1 cellular context compared by ENCODE assay signal in genomic region chr2:162343824-162344616, GRCh38.
A peak's percentile ranks its signal among the peaks of the same experiment; 100 is the strongest.
TF ChIP-seq lines count a peak whose summit lies in the region.

TSS of gene GCA (plus strand) at chr2:162344132. CDS start at chr2:162344249, 117 bp downstream.

TF ChIP-seq in HepG2, 621 proteins besides CTCF, POLR2A, EP300 and RAD21 (continued from another document and continues in another):
- TF ChIP-seq SNAPC2 (CRISPR knock-in tag; IDR thresholded peaks at IDR 0.05) (0 out of 2 replicates have a peak, but pooled peaks have one; percentile 56), DNMT1 (CRISPR knock-in tag; IDR thresholded peaks at IDR 0.05) (peak; percentile 84; the same call in 1 of the 2 replicates), KDM3A (CRISPR knock-in tag; IDR thresholded peaks at IDR 0.05; ENCODE audit: low read depth) (peak; percentile 63; the same call in 1 of the 2 replicates), ZBTB39 (CRISPR knock-in tag; IDR thresholded peaks at IDR 0.05) (no peak), NCOA2 (CRISPR knock-in tag; IDR thresholded peaks at IDR 0.05) (no peak; the same call in 1 of the 2 replicates), MAF1 (CRISPR knock-in tag; IDR thresholded peaks at IDR 0.05; ENCODE audit: borderline replicate concordance) (0 out of 2 replicates have a peak, but pooled peaks have one; percentile 33), ZMYM4 (CRISPR knock-in tag; IDR thresholded peaks at IDR 0.05) (peak; percentile 100), ZNF207 (IDR thresholded peaks at IDR 0.05; ENCODE audit: borderline replicate concordance) (no peak), ZNF556 (CRISPR knock-in tag; IDR thresholded peaks at IDR 0.05; ENCODE audit: borderline replicate concordance) (peak; percentile 52; the same call in 1 of the 2 replicates), FOXO1 (CRISPR knock-in tag; IDR thresholded peaks at IDR 0.05) (peak; percentile 76), LCORL (IDR thresholded peaks at IDR 0.05) (no peak), LCORL (CRISPR knock-in tag; IDR thresholded peaks at IDR 0.05) (peak; percentile 78), GATAD2A (CRISPR knock-in tag; IDR thresholded peaks at IDR 0.05) (peak; percentile 18; the same call in 1 of the 2 replicates), FOXK1 (CRISPR knock-in tag; IDR thresholded peaks at IDR 0.05; ENCODE audit: borderline replicate concordance, low read depth) (peak; percentile 62; the same call in 1 of the 2 replicates), KDM1A (CRISPR knock-in tag; IDR thresholded peaks at IDR 0.05) (no peak), ZNF724P (CRISPR knock-in tag; IDR thresholded peaks at IDR 0.05; ENCODE audit: borderline replicate concordance) (no peak; the same call in none of the 2 replicates), KIAA2018 (CRISPR knock-in tag; IDR thresholded peaks at IDR 0.05; ENCODE audit: borderline replicate concordance) (no peak), THAP11 (CRISPR knock-in tag; IDR thresholded peaks at IDR 0.05) (peak; percentile 77), ASH2L (IDR thresholded peaks at IDR 0.05; ENCODE audit: insufficient read length, low read depth, low read length) (peak; percentile 98), ZFP36L2 (CRISPR knock-in tag; IDR thresholded peaks at IDR 0.05) (no peak), ZBTB38 (CRISPR knock-in tag; IDR thresholded peaks at IDR 0.05) (peak; percentile 86; the same call in 1 of the 2 replicates), ZBTB37 (CRISPR knock-in tag; IDR thresholded peaks at IDR 0.05) (peak; percentile 58; the same call in 1 of the 2 replicates), HOXA3 (CRISPR knock-in tag; IDR thresholded peaks at IDR 0.05) (0 out of 2 replicates have a peak, but pooled peaks have one; percentile 21), SMARCC2 (IDR thresholded peaks at IDR 0.05) (no peak), UBTF (CRISPR knock-in tag; IDR thresholded peaks at IDR 0.05) (peak; percentile 93), SSRP1 (CRISPR knock-in tag; IDR thresholded peaks at IDR 0.05) (no peak), ZBTB7A (CRISPR knock-in tag; IDR thresholded peaks at IDR 0.05) (0 out of 2 replicates have a peak, but pooled peaks have one; percentile 41), RFX1 (IDR thresholded peaks at IDR 0.05) (no peak), RXRB (CRISPR knock-in tag; IDR thresholded peaks at IDR 0.05; ENCODE audit: borderline replicate concordance) (peak; percentile 53)
- TF ChIP-seq, protein P1, sequence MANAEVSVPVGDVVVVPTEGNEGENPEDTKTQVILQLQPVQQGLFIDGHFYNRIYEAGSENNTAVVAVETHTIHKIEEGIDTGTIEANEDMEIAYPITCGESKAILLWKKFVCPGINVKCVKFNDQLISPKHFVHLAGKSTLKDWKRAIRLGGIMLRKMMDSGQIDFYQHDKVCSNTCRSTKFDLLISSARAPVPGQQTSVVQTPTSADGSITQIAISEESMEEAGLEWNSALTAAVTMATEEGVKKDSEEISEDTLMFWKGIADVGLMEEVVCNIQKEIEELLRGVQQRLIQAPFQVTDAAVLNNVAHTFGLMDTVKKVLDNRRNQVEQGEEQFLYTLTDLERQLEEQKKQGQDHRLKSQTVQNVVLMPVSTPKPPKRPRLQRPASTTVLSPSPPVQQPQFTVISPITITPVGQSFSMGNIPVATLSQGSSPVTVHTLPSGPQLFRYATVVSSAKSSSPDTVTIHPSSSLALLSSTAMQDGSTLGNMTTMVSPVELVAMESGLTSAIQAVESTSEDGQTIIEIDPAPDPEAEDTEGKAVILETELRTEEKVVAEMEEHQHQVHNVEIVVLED (CRISPR knock-in tag; IDR thresholded peaks at IDR 0.05; ENCODE audit: borderline replicate concordance) = peak; percentile 60
- TF ChIP-seq, protein P2, sequence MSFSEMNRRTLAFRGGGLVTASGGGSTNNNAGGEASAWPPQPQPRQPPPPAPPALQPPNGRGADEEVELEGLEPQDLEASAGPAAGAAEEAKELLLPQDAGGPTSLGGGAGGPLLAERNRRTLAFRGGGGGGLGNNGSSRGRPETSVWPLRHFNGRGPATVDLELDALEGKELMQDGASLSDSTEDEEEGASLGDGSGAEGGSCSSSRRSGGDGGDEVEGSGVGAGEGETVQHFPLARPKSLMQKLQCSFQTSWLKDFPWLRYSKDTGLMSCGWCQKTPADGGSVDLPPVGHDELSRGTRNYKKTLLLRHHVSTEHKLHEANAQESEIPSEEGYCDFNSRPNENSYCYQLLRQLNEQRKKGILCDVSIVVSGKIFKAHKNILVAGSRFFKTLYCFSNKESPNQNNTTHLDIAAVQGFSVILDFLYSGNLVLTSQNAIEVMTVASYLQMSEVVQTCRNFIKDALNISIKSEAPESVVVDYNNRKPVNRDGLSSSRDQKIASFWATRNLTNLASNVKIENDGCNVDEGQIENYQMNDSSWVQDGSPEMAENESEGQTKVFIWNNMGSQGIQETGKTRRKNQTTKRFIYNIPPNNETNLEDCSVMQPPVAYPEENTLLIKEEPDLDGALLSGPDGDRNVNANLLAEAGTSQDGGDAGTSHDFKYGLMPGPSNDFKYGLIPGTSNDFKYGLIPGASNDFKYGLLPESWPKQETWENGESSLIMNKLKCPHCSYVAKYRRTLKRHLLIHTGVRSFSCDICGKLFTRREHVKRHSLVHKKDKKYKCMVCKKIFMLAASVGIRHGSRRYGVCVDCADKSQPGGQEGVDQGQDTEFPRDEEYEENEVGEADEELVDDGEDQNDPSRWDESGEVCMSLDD (CRISPR knock-in tag; IDR thresholded peaks at IDR 0.05; ENCODE audit: borderline replicate concordance) = no peak
- TF ChIP-seq, protein P3, sequence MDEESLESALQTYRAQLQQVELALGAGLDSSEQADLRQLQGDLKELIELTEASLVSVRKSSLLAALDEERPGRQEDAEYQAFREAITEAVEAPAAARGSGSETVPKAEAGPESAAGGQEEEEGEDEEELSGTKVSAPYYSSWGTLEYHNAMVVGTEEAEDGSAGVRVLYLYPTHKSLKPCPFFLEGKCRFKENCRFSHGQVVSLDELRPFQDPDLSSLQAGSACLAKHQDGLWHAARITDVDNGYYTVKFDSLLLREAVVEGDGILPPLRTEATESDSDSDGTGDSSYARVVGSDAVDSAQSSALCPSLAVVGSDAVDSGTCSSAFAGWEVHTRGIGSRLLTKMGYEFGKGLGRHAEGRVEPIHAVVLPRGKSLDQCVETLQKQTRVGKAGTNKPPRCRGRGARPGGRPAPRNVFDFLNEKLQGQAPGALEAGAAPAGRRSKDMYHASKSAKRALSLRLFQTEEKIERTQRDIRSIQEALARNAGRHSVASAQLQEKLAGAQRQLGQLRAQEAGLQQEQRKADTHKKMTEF (CRISPR knock-in tag; IDR thresholded peaks at IDR 0.05) = peak; percentile 88
- TF ChIP-seq, protein P4, sequence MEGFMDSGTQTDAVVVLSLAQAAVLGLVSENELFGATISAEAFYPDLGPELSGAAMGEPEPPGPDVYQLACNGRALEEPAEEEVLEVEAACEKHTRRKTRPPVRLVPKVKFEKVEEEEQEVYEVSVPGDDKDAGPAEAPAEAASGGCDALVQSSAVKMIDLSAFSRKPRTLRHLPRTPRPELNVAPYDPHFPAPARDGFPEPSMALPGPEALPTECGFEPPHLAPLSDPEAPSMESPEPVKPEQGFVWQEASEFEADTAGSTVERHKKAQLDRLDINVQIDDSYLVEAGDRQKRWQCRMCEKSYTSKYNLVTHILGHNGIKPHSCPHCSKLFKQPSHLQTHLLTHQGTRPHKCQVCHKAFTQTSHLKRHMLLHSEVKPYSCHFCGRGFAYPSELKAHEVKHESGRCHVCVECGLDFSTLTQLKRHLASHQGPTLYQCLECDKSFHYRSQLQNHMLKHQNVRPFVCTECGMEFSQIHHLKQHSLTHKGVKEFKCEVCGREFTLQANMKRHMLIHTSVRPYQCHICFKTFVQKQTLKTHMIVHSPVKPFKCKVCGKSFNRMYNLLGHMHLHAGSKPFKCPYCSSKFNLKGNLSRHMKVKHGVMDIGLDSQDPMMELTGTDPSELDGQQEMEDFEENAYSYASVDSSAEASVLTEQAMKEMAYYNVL (CRISPR knock-in tag; IDR thresholded peaks at IDR 0.05; ENCODE audit: borderline replicate concordance) = peak; percentile 64; the same call in 1 of the 2 replicates
